ENCODE assay signal across 11 cellular contexts in genomic region chr17:58390884-58391283, GRCh38. TPM values are rescaled to one million over a fixed set of nuclear protein-coding genes. Genes with fewer than 3 reads are reported as not detected.
"Had no signal": no experiment of that assay in that cellular context is flagged by ENCODE, and none has a peak within 500 bp of the region (broad histone marks: within the 10 kb centered on the region; RNA-seq: fewer than 3 reads in every experiment).

No MANE protein-coding gene starts in this region.

- H3K9me3 Mint-ChIP-seq: activated CD4-positive, alpha-beta memory T cell treated with anti-CD3 and anti-CD28 coated beads, Interleukin-2, amount 10 ng/mL, durations not matched to agents 7 days and 5 days; activated naive CD8-positive, alpha-beta T cell treated with anti-CD3 and anti-CD28 coated beads for 36 hours had no signal

- H3K36me3 Mint-ChIP-seq: activated naive CD8-positive, alpha-beta T cell treated with anti-CD3 and anti-CD28 coated beads for 36 hours had no signal

- H3K27me3 ChIP-seq: left lung, thyroid gland had no signal

- H3K27ac ChIP-seq: left lung, skin epidermis, thyroid gland had no signal

- H3K4me3 Mint-ChIP-seq: activated CD4-positive, alpha-beta memory T cell treated with anti-CD3 and anti-CD28 coated beads, Interleukin-2, amount 10 ng/mL, durations not matched to agents 7 days and 5 days; activated naive CD8-positive, alpha-beta T cell treated with anti-CD3 and anti-CD28 coated beads for 36 hours had no signal

- H3K4me3 ChIP-seq: esophagus squamous epithelium, left lung, skin epidermis, thyroid gland had no signal

- H3K36me3 ChIP-seq: esophagus squamous epithelium, left lung, thyroid gland had no signal

- H3K9me3 ChIP-seq: esophagus squamous epithelium, left lung, thyroid gland had no signal

- H3K27me3 Mint-ChIP-seq: activated naive CD8-positive, alpha-beta T cell treated with anti-CD3 and anti-CD28 coated beads for 36 hours had no signal

- DNase-seq: activated CD4-positive, alpha-beta memory T cell treated with anti-CD3 and anti-CD28 coated beads, Interleukin-2, amount 10 ng/mL, durations not matched to agents 7 days and 5 days; activated gamma-delta T cell treated with Interleukin-2 at 50 U/mL for 16 hours; activated naive CD8-positive, alpha-beta T cell treated with anti-CD3 and anti-CD28 coated beads for 36 hours; activated T-cell treated with anti-CD3 and anti-CD28 coated beads, Interleukin-2, amount 50 U/mL, for 48 hours; esophagus squamous epithelium had no signal

- H3K27ac Mint-ChIP-seq: activated CD4-positive, alpha-beta memory T cell treated with anti-CD3 and anti-CD28 coated beads, Interleukin-2, amount 10 ng/mL, durations not matched to agents 7 days and 5 days; activated naive CD8-positive, alpha-beta T cell treated with anti-CD3 and anti-CD28 coated beads for 36 hours had no signal

- FAIRE-seq: endometrium had no signal

RNA-seq across cellular contexts. Expression of gene RNF43, which starts 26.4 kb away (rescaled TPM):
- total RNA-seq: activated CD4-positive, alpha-beta memory T cell treated with anti-CD3 and anti-CD28 coated beads, Interleukin-2, amount 10 ng/mL, durations not matched to agents 7 days and 5 days; mesenteric fat pad; myocyte had no signal
